Comparison of ENCODE assay signal across 23 cellular contexts in the genomic region with DNA sequence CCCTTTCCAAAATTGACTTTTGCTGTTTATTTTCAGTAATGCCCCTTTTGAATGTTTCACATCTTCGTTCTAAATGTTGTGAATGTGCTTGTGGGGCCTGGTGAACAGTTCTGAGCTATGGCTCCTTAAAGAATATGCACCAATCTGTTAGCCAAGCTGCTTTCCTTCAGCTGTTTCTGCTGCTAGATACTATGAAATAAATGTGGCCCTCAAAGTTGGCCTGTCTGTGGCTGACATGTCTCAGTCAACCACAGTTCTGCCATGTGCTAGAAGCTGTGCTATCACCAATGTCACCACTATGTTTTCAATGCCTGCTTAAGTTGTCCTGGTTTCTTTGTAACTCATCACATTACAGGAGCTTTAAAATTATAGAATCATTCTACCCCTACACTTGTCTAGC.
"Had no signal": no experiment of that assay in that cellular context is flagged by ENCODE, and none has a peak within 500 bp of the region (broad histone marks: within the 10 kb centered on the region; RNA-seq: fewer than 3 reads in every experiment).

No MANE protein-coding gene starts in this region.

- H3K9me3 ChIP-seq: adrenal gland, left lung, sigmoid colon, spleen, thoracic aorta, upper lobe of left lung had no signal

- ATAC-seq: activated naive CD4-positive, alpha-beta T cell treated with anti-CD3 and anti-CD28 coated beads, Interleukin-2, amount 50 U/mL, for 72 hours; activated T-helper 17 cell treated with anti-CD3 and anti-CD28 coated beads, Interleukin-2, amount 50 U/mL, for 72 hours; left lung; WTC11 had no signal

- H3K4me1 Mint-ChIP-seq: activated T-helper 17 cell treated with anti-CD3 and anti-CD28 coated beads, Interleukin-2, amount 50 U/mL, for 72 hours; WTC11 had no signal

- H3K27me3 Mint-ChIP-seq: progenitor cell of endocrine pancreas had no signal

- H3K27ac ChIP-seq: adrenal gland, epithelial cell of prostate, left lung, sigmoid colon, spleen, thoracic aorta, upper lobe of left lung had no signal

- H3K27ac Mint-ChIP-seq: activated naive CD4-positive, alpha-beta T cell treated with anti-CD3 and anti-CD28 coated beads, Interleukin-2, amount 50 U/mL, for 72 hours; activated T-cell treated with anti-CD3 and anti-CD28 coated beads, Interleukin-2, amount 50 U/mL, for 24 hours; activated T-helper 17 cell treated with anti-CD3 and anti-CD28 coated beads, Interleukin-2, amount 50 U/mL, for 72 hours; progenitor cell of endocrine pancreas; WTC11 had no signal

- H3K27me3 ChIP-seq: adrenal gland, left lung, sigmoid colon, spleen, upper lobe of left lung had no signal

- H3K36me3 Mint-ChIP-seq: activated naive CD4-positive, alpha-beta T cell treated with anti-CD3 and anti-CD28 coated beads, Interleukin-2, amount 50 U/mL, for 72 hours; WTC11 had no signal

- H3K36me3 ChIP-seq: adrenal gland, left lung, sigmoid colon, spleen, thoracic aorta, upper lobe of left lung had no signal

- H3K9me3 Mint-ChIP-seq: activated naive CD4-positive, alpha-beta T cell treated with anti-CD3 and anti-CD28 coated beads, Interleukin-2, amount 50 U/mL, for 72 hours; activated T-cell treated with anti-CD3 and anti-CD28 coated beads, Interleukin-2, amount 50 U/mL, for 24 hours; activated T-helper 17 cell treated with anti-CD3 and anti-CD28 coated beads, Interleukin-2, amount 50 U/mL, for 72 hours; neural crest cell; WTC11 had no signal

- H3K4me3 Mint-ChIP-seq: activated T-cell treated with anti-CD3 and anti-CD28 coated beads, Interleukin-2, amount 50 U/mL, for 24 hours; activated T-helper 17 cell treated with anti-CD3 and anti-CD28 coated beads, Interleukin-2, amount 50 U/mL, for 72 hours; neural crest cell; WTC11 had no signal

- H3K4me3 ChIP-seq: adrenal gland, coronary artery, left lung, sigmoid colon, spleen, thoracic aorta, upper lobe of left lung had no signal

- DNase-seq: activated CD8-positive, alpha-beta memory T cell treated with anti-CD3 and anti-CD28 coated beads for 24 hours; activated CD8-positive, alpha-beta memory T cell treated with anti-CD3 and anti-CD28 coated beads, Interleukin-2, amount 50 U/mL, for 4 hours; activated T-cell treated with anti-CD3 and anti-CD28 coated beads, Interleukin-2, amount 50 U/mL, for 24 hours; adrenal gland; foreskin fibroblast; left lung; midbrain; occipital lobe; retina; sigmoid colon; spleen; stimulated activated CD4-positive, alpha-beta T cell treated with anti-CD3 and anti-CD28 coated beads, Interleukin-4, amount 100 ng/mL, for 1 hour; stimulated activated naive CD4-positive, alpha-beta T cell treated with Interleukin-2 at 50 U/mL for 16 hours; T1000; upper lobe of left lung had no signal

- H3K4me1 ChIP-seq: spleen had no signal
